In the genomic region with DNA sequence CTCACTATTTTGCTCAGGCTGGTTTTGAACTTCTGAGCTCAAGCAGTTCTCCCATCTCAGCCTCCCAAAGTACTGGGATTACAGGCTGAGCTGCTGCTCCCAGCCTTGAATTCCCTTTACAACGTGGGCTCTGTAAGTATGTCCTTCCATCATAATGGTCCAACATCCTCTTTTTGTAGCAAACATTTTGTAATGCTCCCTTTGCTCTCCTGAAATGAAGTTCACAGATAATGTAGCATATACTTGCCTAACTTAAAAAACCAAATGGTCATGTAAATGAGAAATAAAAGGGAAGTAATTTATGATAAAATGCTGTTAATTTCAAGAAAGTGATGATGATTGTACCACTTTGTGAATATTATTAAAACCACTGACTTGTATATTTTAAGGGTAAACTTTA, we compare ENCODE assay signal across 23 cellular contexts.
"Had no signal": no experiment of that assay in that cellular context is flagged by ENCODE, and none has a peak within 500 bp of the region (broad histone marks: within the 10 kb centered on the region; RNA-seq: fewer than 3 reads in every experiment).

No MANE protein-coding gene starts in this region.

- H3K27ac Mint-ChIP-seq: memory B cell, mesothelial cell of epicardium, neural progenitor cell had no signal

- H3K27ac ChIP-seq: dorsolateral prefrontal cortex, gastrocnemius medialis, neural progenitor cell, psoas muscle, thyroid gland had no signal

- DNase-seq: dorsolateral prefrontal cortex; effector CD4-positive, alpha-beta T cell; foreskin fibroblast; gastrocnemius medialis; head of caudate nucleus; kidney; naive thymus-derived CD4-positive, alpha-beta T cell; nucleus accumbens; psoas muscle; right cardiac atrium; sigmoid colon; stimulated activated CD4-positive, alpha-beta T cell treated with anti-CD3 and anti-CD28 coated beads, Interleukin-2, amount 100 ng/mL, for 24 hours; stimulated activated CD4-positive, alpha-beta T cell treated with anti-CD3 and anti-CD28 coated beads, Interleukin-4, amount 100 ng/mL, for 24 hours; stimulated activated naive CD4-positive, alpha-beta T cell treated with Interleukin-2 at 50 U/mL for 16 hours; stomach had no signal

- ATAC-seq: gastrocnemius medialis; left lobe of liver; naive thymus-derived CD4-positive, alpha-beta T cell; psoas muscle; right cardiac atrium; stimulated activated effector memory CD8-positive, alpha-beta T cell treated with anti-CD3 and anti-CD28 coated beads, Interleukin-12 subunit alpha, Interleukin-12 subunit beta, amount 100 ng/mL, for 72 hours had no signal

- H3K4me2 ChIP-seq: neural progenitor cell had no signal

- H3K27me3 Mint-ChIP-seq: memory B cell had no signal

- H3K36me3 ChIP-seq: gastrocnemius medialis, neural progenitor cell, sigmoid colon, stomach, thyroid gland had no signal

- H3K36me3 Mint-ChIP-seq: memory B cell; mesothelial cell of epicardium; naive thymus-derived CD4-positive, alpha-beta T cell; neural progenitor cell had no signal

- H3K9ac ChIP-seq: neural progenitor cell had no signal

- H3K9me3 ChIP-seq: gastrocnemius medialis, psoas muscle, sigmoid colon, stomach, thyroid gland had no signal

- H3K4me1 ChIP-seq: psoas muscle had no signal

- H3K27me3 ChIP-seq: gastrocnemius medialis, sigmoid colon, stomach, thyroid gland had no signal

- H3K9me3 Mint-ChIP-seq: memory B cell; mesothelial cell of epicardium; naive thymus-derived CD4-positive, alpha-beta T cell; nephron; neural progenitor cell; stimulated activated effector memory CD8-positive, alpha-beta T cell treated with anti-CD3 and anti-CD28 coated beads, Interleukin-12 subunit alpha, Interleukin-12 subunit beta, amount 100 ng/mL, for 72 hours had no signal

- H2AFZ ChIP-seq: neural progenitor cell had no signal

- H3K4me3 ChIP-seq: dorsolateral prefrontal cortex, gastrocnemius medialis, lung, neural progenitor cell, psoas muscle, sigmoid colon, stomach, thyroid gland had no signal

- H3K4me3 Mint-ChIP-seq: memory B cell; mesothelial cell of epicardium; naive thymus-derived CD4-positive, alpha-beta T cell; nephron; neural progenitor cell; stimulated activated effector memory CD8-positive, alpha-beta T cell treated with anti-CD3 and anti-CD28 coated beads, Interleukin-12 subunit alpha, Interleukin-12 subunit beta, amount 100 ng/mL, for 72 hours had no signal
